Comparison of ENCODE assay signal across 1 cellular context in the genomic region with DNA sequence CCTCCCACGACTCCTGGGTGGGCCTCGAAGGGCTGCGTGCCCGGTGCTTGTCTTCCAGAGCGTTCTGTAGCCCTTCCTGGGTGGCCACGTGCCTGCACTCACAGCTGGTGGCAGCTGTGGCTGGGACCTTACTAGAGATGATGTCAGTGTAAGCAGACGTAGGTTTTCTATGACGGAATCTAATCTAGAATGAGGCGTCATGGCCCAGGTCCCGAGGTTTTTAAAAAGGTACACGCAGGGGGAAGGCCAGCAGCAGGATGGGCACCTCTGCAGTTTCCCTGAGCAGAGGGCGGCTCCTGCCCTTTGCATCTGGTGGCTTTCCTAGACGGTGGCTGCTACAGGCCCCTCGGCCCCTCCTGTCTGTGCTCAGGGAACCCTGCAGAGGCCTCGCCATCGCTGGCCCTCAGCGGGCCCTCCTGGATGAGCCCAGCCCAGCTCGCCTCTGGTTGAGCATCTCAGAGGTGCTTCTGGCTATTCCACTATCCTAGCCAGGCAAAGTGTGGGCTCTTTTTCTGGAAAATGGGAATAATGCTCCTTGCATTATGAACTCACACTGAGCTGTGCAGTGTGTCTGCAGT.
TF ChIP-seq lines count a peak whose summit lies in the region.

No MANE protein-coding gene starts in this region.

TF ChIP-seq in IMR-90, 13 proteins besides CTCF, POLR2A, EP300 and RAD21 (continued from another document):
- TF ChIP-seq MAZ (IDR thresholded peaks at IDR 0.05; ENCODE audit: borderline replicate concordance, low read depth, low read length), result no peak
- TF ChIP-seq BHLHE40 (IDR thresholded peaks at IDR 0.05; ENCODE audit: low read depth, low read length), result no peak
